Comparison of ENCODE assay signal across 29 cellular contexts in genomic region chr3:190970560-190970959, GRCh38.
"Had no signal": no experiment of that assay in that cellular context is flagged by ENCODE, and none has a peak within 500 bp of the region (broad histone marks: within the 10 kb centered on the region; RNA-seq: fewer than 3 reads in every experiment).

No MANE protein-coding gene starts in this region.

- H3K9ac ChIP-seq: SK-N-SH had no signal

- H3K27me3 ChIP-seq: MG63, SJSA1 had no signal

- H3K27ac ChIP-seq: PC-9, SJSA1 had no signal

- DNase-seq: Kasumi-1, MG63, NCI-H1048, NCI-H1092 treated with DMSO at 0.1 percent for 48 hours, NCI-H1105 treated with DMSO at 0.1 percent for 48 hours, NCI-H1417 treated with DMSO at 0.1 percent for 48 hours, NCI-H1436 treated with DMSO at 0.1 percent for 48 hours, NCI-H1694 treated with DMSO at 0.1 percent for 48 hours, NCI-H187 treated with DMSO at 0.1 percent for 48 hours, NCI-H2029, NCI-H2081, NCI-H2171 treated with DMSO at 0.1 percent for 48 hours, NCI-H2227 treated with DMSO at 0.1 percent for 48 hours, NCI-H446 treated with DMSO at 0.1 percent for 48 hours, NCI-H510A, NCI-H524, NCI-H526, NCI-H69, NCI-H748 treated with DMSO at 0.1 percent for 48 hours, NCI-H82, PC-9, Right ventricle myocardium superior, RPMI8226, SHP77 treated with DMSO at 0.1 percent for 48 hours, SK-N-SH, SW 1271, T-helper 1 cell had no signal

- H3K36me3 ChIP-seq: MG63, SJSA1 had no signal

- H2AFZ ChIP-seq: PC-9 had no signal

- ATAC-seq: Panc1 had no signal

- H3K4me2 ChIP-seq: PC-9, SK-N-SH had no signal

- H3K4me3 ChIP-seq: MG63, PC-9, SJSA1 had no signal

- H3K9me3 ChIP-seq: MG63, SJSA1, SK-N-SH had no signal

- H3K4me1 ChIP-seq: SJSA1 had no signal
